In the genomic region with DNA sequence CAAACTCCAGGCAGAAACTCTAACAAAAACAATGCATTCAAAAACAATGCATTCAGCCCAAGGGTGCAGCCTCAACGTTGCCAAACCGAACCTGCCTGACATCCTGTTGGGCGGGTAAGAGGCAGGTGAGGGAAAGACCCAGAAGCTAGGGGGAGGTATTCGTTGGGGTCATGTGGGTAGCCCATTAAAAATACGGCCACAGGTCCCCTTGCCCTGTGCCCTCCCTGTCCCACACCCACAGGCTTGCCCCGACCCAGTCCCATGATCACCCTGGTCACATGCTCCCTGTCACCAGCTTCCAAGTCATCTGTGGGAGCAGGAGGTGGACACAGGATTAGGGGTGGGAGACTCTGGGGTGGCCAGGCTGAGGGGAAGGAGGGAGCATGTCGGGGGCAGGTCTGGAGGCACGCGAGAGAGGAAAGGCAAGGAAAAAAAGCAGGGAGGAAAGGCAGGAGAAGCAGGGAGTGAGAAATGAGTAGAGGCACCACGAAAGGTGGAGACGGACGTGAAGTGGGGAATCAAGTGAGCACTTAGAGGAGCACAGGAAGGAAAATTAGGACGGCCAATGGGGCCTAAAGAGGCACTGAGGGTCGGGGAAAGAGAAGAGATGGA, we compare ENCODE assay signal across 8 cellular contexts. TPM values are rescaled to one million over a fixed set of nuclear protein-coding genes. Genes with fewer than 3 reads are reported as not detected.
DNase-seq lines count a peak whose midpoint lies in the region; ATAC-seq and TF ChIP-seq lines count a peak whose summit lies in the region.

No MANE protein-coding gene starts in this region.

- H3K9me3 ChIP-seq in mucosa of stomach (ENCODE audit: control insufficient read depth, low read length) (no peaks in the 10 kb centered on the region), aorta (ENCODE audit: control insufficient read depth, low read length) (no peaks in the 10 kb centered on the region)

- peaks cover 44% of the 10 kb centered on the region for H3K4me1 ChIP-seq in mucosa of stomach (ENCODE audit: control insufficient read depth, insufficient read depth, low read length)
- no peaks in the 10 kb centered on the region for H3K4me1 ChIP-seq in aorta (ENCODE audit: control insufficient read depth in 1 of 2, insufficient read depth in 2 of 2, low read length in 2 of 2)

- H3K36me3 ChIP-seq in BJ (ENCODE audit: control insufficient read depth, insufficient read depth, low read length) (no peaks in the 10 kb centered on the region), mucosa of stomach (ENCODE audit: control insufficient read depth, insufficient read depth, low read length) (no peaks in the 10 kb centered on the region), aorta (ENCODE audit: control insufficient read depth in 1 of 2, insufficient read depth in 2 of 2, low read length in 1 of 2) (no peaks in the 10 kb centered on the region)

- DNase-seq in BJ (ENCODE audit: low read depth) (no peak), T-helper 2 cell (peak in 3 of 5 experiments; percentile 20 to 75 (median 49)), aorta (peak; percentile 77 to 82), hepatic stellate cell (ENCODE audit: low spot score) (no peak)
- peak; percentile 28 for DNase-seq in effector CD4-positive, alpha-beta T cell

- ATAC-seq in GM21737 (IDR thresholded peaks at IDR 0.05; ENCODE audit: unreplicated experiment), result peak; percentile 30
- ATAC-seq in aorta (ENCODE audit: low FRiP score), result peak; percentile 28
- no peak for ATAC-seq in HG03025 (IDR thresholded peaks at IDR 0.05; ENCODE audit: low FRiP score, unreplicated experiment)

- H3K4me3 ChIP-seq in BJ (ENCODE audit: low read depth, low read length) (peak overlapping the region; percentile 63), mucosa of stomach (ENCODE audit: low read length) (peak overlapping the region; percentile 87), aorta (ENCODE audit: low read length in 2 of 2) (peak overlapping the region; percentile 32 to 53)

- intact Hi-C loops in aorta (cut with DNase I), result loop anchor here in 1 of 2 donors (5.0 kb wide), 1 partner anchor 69 kb away; a partner anchor contains a TSS

- H3K27ac ChIP-seq in aorta (ENCODE audit: low read depth in 1 of 2, low read length in 2 of 2), result peak overlapping the region in 1 of 2 donors; percentile 29

- H3K27me3 ChIP-seq in BJ (ENCODE audit: control insufficient read depth, insufficient read depth, low read length) (no peaks in the 10 kb centered on the region), mucosa of stomach (ENCODE audit: control insufficient read depth, insufficient read depth, low read length) (no peaks in the 10 kb centered on the region), aorta (ENCODE audit: control insufficient read depth in 1 of 2, insufficient read depth in 2 of 2, low read length in 1 of 2) (no peaks in the 10 kb centered on the region)

- 19 to 23% methylated on average over 14 of the region's 14 CpGs for WGBS in aorta, 2 donors

- POLR2A ChIA-PET in BJ (lab: Charles Lee), result no interaction called here

- CTCF ChIA-PET in BJ (lab: Yijun Ruan, JAX), result interaction anchor here (1.5 kb wide), 1 partner anchor 14 kb away, joined by 3 read pairs; no protein-coding TSS in a partner anchor

- peak overlapping the region; percentile 97 for H3K9ac ChIP-seq in mucosa of stomach (ENCODE audit: low read length)

- no peak for TF ChIP-seq CTCF in BJ (IDR thresholded peaks at IDR 0.05; ENCODE audit: insufficient read depth, low read depth, low read length)

RNA-seq across cellular contexts. Expression of a gene that starts 0.7 kb away (rescaled TPM):
- polyA plus RNA-seq in BJ (2011; rRNA removed) (10.1 and 14.9 TPM in 2 replicates), aorta (10 to 100 TPM in 1 of 2 donors, 1 to 10 TPM in 1; 8.8 to 74.1 TPM)
- polyA minus RNA-seq in BJ (2011; rRNA and poly(A)+ RNA removed), result 19.5 and 23.0 TPM in 2 replicates
- 10 to 100 TPM; 25.0 to 25.8 TPM for total RNA-seq in aorta

RNA-seq across cellular contexts. Expression of a gene that starts 20.8 kb away (rescaled TPM):
- 14.1 and 14.8 TPM in 2 replicates for polyA plus RNA-seq in BJ (2011; rRNA removed)
- 5.0 and 5.8 TPM in 2 replicates for polyA minus RNA-seq in BJ (2011; rRNA and poly(A)+ RNA removed)
- total RNA-seq in aorta, result 100 to 1,000 TPM in 1 of 2 donors, 10 to 100 TPM in 1; 73.1 to 145 TPM
- 10 to 100 TPM; 57.4 to 86.8 TPM for polyA plus RNA-seq in aorta

Comparison
In these comparisons a context has a peak if more than half of its experiments do, and no peak if none do; other contexts are left out.
1. DNase-seq: peak in T-helper 2 cell (3 of 5), effector CD4-positive, alpha-beta T cell (single experiment) and aorta (2 of 2); none in BJ (single experiment) and hepatic stellate cell (single experiment).
2. Peak in every context shown above with its lines, with median percentiles within 50 percentile points of each other: H3K4me3 ChIP-seq.